ENCODE assay signal across 23 cellular contexts in the genomic region with DNA sequence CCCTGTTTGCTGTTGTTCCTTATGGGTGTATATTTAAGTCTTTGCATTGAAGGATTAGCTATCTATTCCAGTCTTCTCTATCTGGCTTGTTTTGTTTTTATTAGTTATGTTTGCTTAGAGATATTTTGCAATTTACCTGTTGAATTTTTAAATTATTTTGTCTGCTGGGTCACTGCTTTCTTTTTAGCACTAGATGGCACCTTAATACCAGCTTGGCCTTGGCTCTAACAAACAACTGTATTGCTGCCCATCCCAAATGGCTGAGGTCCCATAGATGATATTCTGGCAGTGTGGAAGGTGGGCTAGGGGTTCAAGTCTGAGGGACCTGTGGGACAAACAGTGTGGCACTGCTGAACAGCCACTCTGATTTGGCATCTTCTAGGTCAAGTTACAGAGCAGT.
DNase-seq lines count a peak whose midpoint lies in the region; ATAC-seq, FAIRE-seq and TF ChIP-seq lines count a peak whose summit lies in the region.
"Had no signal": no experiment of that assay in that cellular context is flagged by ENCODE, and none has a peak within 500 bp of the region (broad histone marks: within the 10 kb centered on the region; RNA-seq: fewer than 3 reads in every experiment).

No MANE protein-coding gene starts in this region.

- H3K36me3 Mint-ChIP-seq in activated T-cell treated with anti-CD3 and anti-CD28 coated beads, Interleukin-2, amount 50 U/mL, for 72 hours (ENCODE audit: insufficient read depth in 2 of 2): peaks cover 0 to 6% of the 10 kb centered on the region in 2 donors

- no peak for TF ChIP-seq EP300 in HepG2 (IDR thresholded peaks at IDR 0.05; ENCODE audit: low read depth in 2 of 2, low read length in 2 of 2)
- no peak for TF ChIP-seq EP300 in HepG2 (CRISPR knock-in tag; IDR thresholded peaks at IDR 0.05; ENCODE audit: borderline replicate concordance)
- TF ChIP-seq EP300 in esophagus muscularis mucosa (IDR thresholded peaks at IDR 0.05): no peak

- TF ChIP-seq POLR2A in HepG2 (IDR thresholded peaks at IDR 0.05; ENCODE audit: insufficient read depth in 1 of 2, low read depth in 2 of 2, low read length in 2 of 2) (no peak), right lobe of liver (IDR thresholded peaks at IDR 0.05) (no peak), esophagus muscularis mucosa (IDR thresholded peaks at IDR 0.05; ENCODE audit: low read depth) (no peak)

- peaks cover 19% of the 10 kb centered on the region for H3K9me3 ChIP-seq in HepG2 (ENCODE audit: low read length)
- peaks cover 0 to 5% (median 0%) of the 10 kb centered on the region in 4 donors for H3K9me3 ChIP-seq in right lobe of liver
- H3K9me3 ChIP-seq in PC-3 (ENCODE audit: low read length): no peaks in the 10 kb centered on the region
- peaks cover 0 to 20% (median 17%) of the 10 kb centered on the region in 4 donors for H3K9me3 ChIP-seq in esophagus muscularis mucosa
- H3K9me3 ChIP-seq: BE2C, HAP-1, SK-N-SH had no signal

- POLR2A ChIA-PET in HepG2 (lab: Yijun Ruan, JAX): no interaction called here
- POLR2A ChIA-PET in PC-3 (lab: Charles Lee; ENCODE audit: unreplicated experiment): no interaction called here

- no peaks in the 10 kb centered on the region for H3K4me1 Mint-ChIP-seq in activated T-cell treated with anti-CD3 and anti-CD28 coated beads, Interleukin-2, amount 50 U/mL, for 72 hours (ENCODE audit: low read depth)
- H3K4me1 Mint-ChIP-seq: CD4-positive, alpha-beta memory T cell had no signal

- intact Hi-C loops in HepG2 (cut with micrococcal nuclease; ENCODE audit: unreplicated experiment): no loop called here
- intact Hi-C loops in right lobe of liver (cut with DNase I): no loop called here
- intact Hi-C loops in PC-3 (cut with micrococcal nuclease): loop anchor here (10.0 kb wide), 1 partner anchor 379 kb away; no protein-coding TSS in a partner anchor
- intact Hi-C loops in esophagus muscularis mucosa (cut with DNase I): no loop called here

- no peak overlapping the region for H3K4me3 ChIP-seq in HepG2 (replicated peaks in 1 of 3; ENCODE audit: insufficient read depth in 1 of 3, low read depth in 2 of 3, low read length in 3 of 3)
- no peak overlapping the region for H3K4me3 ChIP-seq in right lobe of liver
- H3K4me3 ChIP-seq in PC-3 (ENCODE audit: low read length): no peak overlapping the region
- H3K4me3 ChIP-seq in epithelial cell of proximal tubule (ENCODE audit: low read depth, low read length): no peak overlapping the region
- no peak overlapping the region for H3K4me3 ChIP-seq in esophagus muscularis mucosa
- H3K4me3 ChIP-seq: HAP-1 had no signal

- no peaks in the 10 kb centered on the region for H3K79me2 ChIP-seq in HepG2 (ENCODE audit: insufficient read depth, low read length)
- no peaks in the 10 kb centered on the region for H3K79me2 ChIP-seq in PC-3 (ENCODE audit: low read length)

- FAIRE-seq in HepG2 (lab: Jason Lieb, UNC) (no peak), frontal cortex (lab: Jason Lieb, UNC) (no peak)
- FAIRE-seq: HTR-8/SVneo had no signal

- CTCF ChIA-PET in HepG2 (lab: Yijun Ruan, JAX; ENCODE audit: low intra/inter-chr PET ratio, low total read pairs): no interaction called here
- CTCF ChIA-PET in PC-3 (lab: Charles Lee): no interaction called here

- H3K27me3 ChIP-seq in HepG2 (ENCODE audit: control insufficient read depth in 1 of 2, insufficient read depth in 2 of 2, low read length in 2 of 2) (no peaks in the 10 kb centered on the region), right lobe of liver (no peaks in the 10 kb centered on the region), PC-3 (ENCODE audit: low read length) (0 out of 2 replicates have a peak, but pooled peaks cover 10% of the 10 kb centered on the region), esophagus muscularis mucosa (no peaks in the 10 kb centered on the region)
- H3K27me3 ChIP-seq: BE2C had no signal

- peak; percentile 32; the same call in 1 of the 2 replicates for TF ChIP-seq RAD21 in HepG2 (CRISPR knock-in tag; IDR thresholded peaks at IDR 0.05)

- no peaks in the 10 kb centered on the region for H4K20me1 ChIP-seq in HepG2 (ENCODE audit: insufficient read depth, low read length)
- no peaks in the 10 kb centered on the region for H4K20me1 ChIP-seq in PC-3 (ENCODE audit: low read length)

- no peaks in the 10 kb centered on the region for H3K9me2 ChIP-seq in PC-3 (replicated peaks; ENCODE audit: low read length)
- H3K9me2 ChIP-seq: SK-N-SH had no signal

- no peaks in the 10 kb centered on the region for H3K27me3 Mint-ChIP-seq in activated T-cell treated with anti-CD3 and anti-CD28 coated beads, Interleukin-2, amount 50 U/mL, for 72 hours (ENCODE audit: low read depth)
- H3K27me3 Mint-ChIP-seq: CD4-positive, alpha-beta memory T cell had no signal

- DNase-seq in HepG2 (ENCODE audit: low spot score) (no peak), right lobe of liver (no peak), PC-3 (peak; percentile 15), epithelial cell of proximal tubule (ENCODE audit: low read depth) (no peak), esophagus muscularis mucosa (ENCODE audit: extremely low spot score) (no peak), NCI-H2029 (lab: John Stamatoyannopoulos, UW) (no peak), frontal cortex (ENCODE audit: low spot score in 2 of 2) (no peak)
- DNase-seq in activated T-cell treated with anti-CD3 and anti-CD28 coated beads, Interleukin-2, amount 50 U/mL, for 72 hours: no peak
- DNase-seq: BE2C; CD4-positive, alpha-beta memory T cell; DMS79; GDM1; NCI-H1417 treated with DMSO at 0.1 percent for 48 hours; NCI-H1930; NCI-H2171; NCI-H446; NK-92 treated with Interleukin-12 subunit alpha and Interleukin-12 subunit beta, amount 100 ng/mL, for 24 hours; SK-N-SH had no signal

- TF ChIP-seq CTCF in HepG2 (CRISPR knock-in tag; IDR thresholded peaks at IDR 0.05): peak; percentile 57
- no peak for TF ChIP-seq CTCF in right lobe of liver (IDR thresholded peaks at IDR 0.05)
- TF ChIP-seq CTCF in PC-3 (conservative IDR thresholded peaks at IDR 0.05; ENCODE audit: low read depth, low read length): peak; percentile 54; the same call in 1 of the 2 replicates
- peak; percentile 31 for TF ChIP-seq CTCF in epithelial cell of proximal tubule (conservative IDR thresholded peaks at IDR 0.05; ENCODE audit: low read depth, low read length)
- no peak for TF ChIP-seq CTCF in esophagus muscularis mucosa (IDR thresholded peaks at IDR 0.05)

- no peak overlapping the region for H3K27ac Mint-ChIP-seq in activated T-cell treated with anti-CD3 and anti-CD28 coated beads, Interleukin-2, amount 50 U/mL, for 72 hours
- H3K27ac Mint-ChIP-seq: CD4-positive, alpha-beta memory T cell had no signal

- H3K9ac ChIP-seq in HepG2 (ENCODE audit: insufficient read depth, low read depth, low read length): no peak overlapping the region
- H3K9ac ChIP-seq in PC-3 (ENCODE audit: low read length): no peak overlapping the region
- H3K9ac ChIP-seq: SK-N-SH had no signal

- no peaks in the 10 kb centered on the region for H3F3A ChIP-seq in PC-3 (ENCODE audit: low read length, unreplicated experiment)

- H3K4me1 ChIP-seq in HepG2 (ENCODE audit: insufficient read depth, low read length) (no peaks in the 10 kb centered on the region), right lobe of liver (no peaks in the 10 kb centered on the region), PC-3 (ENCODE audit: insufficient read depth, low read length) (0 out of 2 replicates have a peak, but pooled peaks cover 4% of the 10 kb centered on the region), esophagus muscularis mucosa (no peaks in the 10 kb centered on the region)
- H3K4me1 ChIP-seq: BE2C had no signal

- H3K4me3 Mint-ChIP-seq in activated T-cell treated with anti-CD3 and anti-CD28 coated beads, Interleukin-2, amount 50 U/mL, for 72 hours: no peak overlapping the region
- H3K4me3 Mint-ChIP-seq: CD4-positive, alpha-beta memory T cell had no signal

- peaks cover 12 to 15% of the 10 kb centered on the region in 2 donors for H3K9me3 Mint-ChIP-seq in activated T-cell treated with anti-CD3 and anti-CD28 coated beads, Interleukin-2, amount 50 U/mL, for 72 hours

- H3K36me3 ChIP-seq in HepG2 (replicated peaks in 1 of 2; ENCODE audit: control insufficient read depth in 1 of 2, insufficient read depth in 2 of 2, low read length in 2 of 2): no peaks in the 10 kb centered on the region
- H3K36me3 ChIP-seq in right lobe of liver: no peaks in the 10 kb centered on the region
- H3K36me3 ChIP-seq in PC-3 (ENCODE audit: low read depth, low read length): no peaks in the 10 kb centered on the region
- no peaks in the 10 kb centered on the region for H3K36me3 ChIP-seq in esophagus muscularis mucosa
- H3K36me3 ChIP-seq: BE2C, HAP-1 had no signal

- no peak overlapping the region for H2AFZ ChIP-seq in HepG2 (ENCODE audit: low read length)
- H2AFZ ChIP-seq in PC-3 (ENCODE audit: low read length): no peak overlapping the region

- H3K4me2 ChIP-seq in HepG2 (ENCODE audit: low read depth, low read length): no peak overlapping the region
- H3K4me2 ChIP-seq in PC-3 (ENCODE audit: low read length): no peak overlapping the region
- H3K4me2 ChIP-seq: SK-N-SH had no signal

- BruUV-seq in HepG2 (replicated peaks; lab: Mats Ljungman, UMichigan) (no TSS peak), PC-3 (replicated peaks; lab: Mats Ljungman, UMichigan) (no TSS peak)

- peak; percentile 41; the same call in 2 of the 3 replicates for ATAC-seq in HepG2
- no peak for ATAC-seq in right lobe of liver
- ATAC-seq in PC-3: 0 out of 2 replicates have a peak, but pooled peaks have one; percentile 20
- ATAC-seq in activated T-cell treated with anti-CD3 and anti-CD28 coated beads, Interleukin-2, amount 50 U/mL, for 72 hours (replicated peaks in 1 of 2): no peak
- ATAC-seq: Right ventricle myocardium inferior had no signal

- no peak overlapping the region for H3K27ac ChIP-seq in HepG2 (ENCODE audit: extremely low read length, insufficient read depth, low read length)
- no peak overlapping the region for H3K27ac ChIP-seq in right lobe of liver
- H3K27ac ChIP-seq in PC-3 (ENCODE audit: low read length): no peak overlapping the region
- no peak overlapping the region for H3K27ac ChIP-seq in esophagus muscularis mucosa (replicated peaks in 1 of 4)
- H3K27ac ChIP-seq: 22Rv1, HL-60 had no signal

- in situ Hi-C loops in HepG2 (cut with HindIII; ENCODE audit: extremely low pct_ligation_motif_present, low pct_unique_long_range_greater_than_20kb): no loop called here

TF ChIP-seq in HepG2, 621 proteins besides CTCF, POLR2A, EP300 and RAD21:
- TF ChIP-seq MBD4 (IDR thresholded peaks at IDR 0.05; ENCODE audit: borderline replicate concordance, low read length): no peak
- TF ChIP-seq STAG1 (CRISPR knock-in tag; IDR thresholded peaks at IDR 0.05): peak; percentile 62
- peak; percentile 9; the same call in 1 of the 2 replicates for TF ChIP-seq SMC3 (IDR thresholded peaks at IDR 0.05; ENCODE audit: low read length)

Comparison
In these comparisons a context has a peak if more than half of its experiments do, and no peak if none do; other contexts are left out.
1. ATAC-seq: peak in HepG2 (single experiment) and PC-3 (single experiment); none in right lobe of liver (0 of 4) and activated T-cell treated with anti-CD3 and anti-CD28 coated beads, Interleukin-2, amount 50 U/mL, for 72 hours (0 of 2).
2. CTCF ChIP-seq: peak in HepG2 (single experiment), PC-3 (single experiment) and epithelial cell of proximal tubule (single experiment); none in right lobe of liver (0 of 4) and esophagus muscularis mucosa (0 of 3).